ENCODE assay signal across 8 cellular contexts in genomic region chr22:20022231-20023069, GRCh38. TPM values are rescaled to one million over a fixed set of nuclear protein-coding genes. Genes with fewer than 3 reads are reported as not detected.
DNase-seq lines count a peak whose midpoint lies in the region; ATAC-seq and TF ChIP-seq lines count a peak whose summit lies in the region.

No MANE protein-coding gene starts in this region.

- peak; percentile 3 for ATAC-seq in Right ventricle myocardium superior (ENCODE audit: poor library complexity)
- ATAC-seq in HG03139 (IDR thresholded peaks at IDR 0.05; ENCODE audit: unreplicated experiment): no peak

- H3K9me3 ChIP-seq in breast epithelium (no peaks in the 10 kb centered on the region), vagina (no peaks in the 10 kb centered on the region)

- H3K36me3 Mint-ChIP-seq in mesothelial cell of epicardium: peaks cover 3% of the 10 kb centered on the region

- H3K9me3 Mint-ChIP-seq in mesothelial cell of epicardium: no peaks in the 10 kb centered on the region

- intact Hi-C loops in Right ventricle myocardium superior (cut with DNase I) (no loop called here), cardiac septum (cut with DNase I) (loop anchor here (5.0 kb wide), 1 partner anchor 95 kb away; the partner anchor contains the start of genes RANBP1 and TRMT2A), breast epithelium (cut with DNase I; ENCODE audit: low total_unique reads) (no loop called here), vagina (cut with DNase I) (loop anchor here (5.0 kb wide), 1 partner anchor 55 kb away; no protein-coding TSS in a partner anchor)

- TF ChIP-seq POLR2A in breast epithelium (IDR thresholded peaks at IDR 0.05): no peak
- TF ChIP-seq POLR2A in vagina (IDR thresholded peaks at IDR 0.05): no peak

- peak overlapping the region; percentile 82 for H3K4me3 Mint-ChIP-seq in mesothelial cell of epicardium

- no peak for DNase-seq in Right ventricle myocardium superior
- DNase-seq in cardiac septum (ENCODE audit: low spot score): no peak
- no peak for DNase-seq in breast epithelium (ENCODE audit: low spot score in 2 of 2)
- no peak for DNase-seq in mesothelial cell of epicardium (ENCODE audit: low spot score in 2 of 2, unreplicated experiment in 2 of 2)
- DNase-seq in vagina (ENCODE audit: extremely low spot score in 2 of 2): no peak
- DNase-seq in OCI-M2 (lab: John Stamatoyannopoulos, UW; ENCODE audit: unreplicated experiment): no peak
- no peak for DNase-seq in NCI-H187 treated with DMSO at 0.1 percent for 48 hours (lab: John Stamatoyannopoulos, UW)

- H3K27me3 ChIP-seq in breast epithelium: no peaks in the 10 kb centered on the region
- H3K27me3 ChIP-seq in vagina: no peaks in the 10 kb centered on the region

- TF ChIP-seq CTCF in breast epithelium (IDR thresholded peaks at IDR 0.05): no peak
- TF ChIP-seq CTCF in mesothelial cell of epicardium (IDR thresholded peaks at IDR 0.05; ENCODE audit: unreplicated experiment): no peak
- TF ChIP-seq CTCF in vagina (IDR thresholded peaks at IDR 0.05): no peak

- H3K36me3 ChIP-seq in breast epithelium (no peaks in the 10 kb centered on the region), vagina (no peaks in the 10 kb centered on the region)

- peaks cover 9% of the 10 kb centered on the region for H3K4me1 Mint-ChIP-seq in mesothelial cell of epicardium

- peak overlapping the region; percentile 85 to 94 (median 88) for H3K4me3 ChIP-seq in breast epithelium
- H3K4me3 ChIP-seq in vagina: peak overlapping the region; percentile 85 to 94

- H3K4me1 ChIP-seq in breast epithelium: peaks cover 7 to 12% of the 10 kb centered on the region in 2 donors
- H3K4me1 ChIP-seq in vagina: peaks cover 25% of the 10 kb centered on the region

- H3K27ac Mint-ChIP-seq in mesothelial cell of epicardium: no peak overlapping the region

- H3K27ac ChIP-seq in breast epithelium (peak overlapping the region; percentile 83 to 88), vagina (peak overlapping the region; percentile 47)

- peaks cover 31% of the 10 kb centered on the region for H3K27me3 Mint-ChIP-seq in mesothelial cell of epicardium (ENCODE audit: low read depth)

RNA-seq across cellular contexts. Expression of gene TANGO2, which starts 1.5 kb away (rescaled TPM):
- total RNA-seq in Right ventricle myocardium superior (62.3 TPM), cardiac septum (84.5 TPM), breast epithelium (10 to 100 TPM; 25.9 to 55.4 (median 33.4) TPM), mesothelial cell of epicardium (13.4 to 17.5 TPM (median 15.6 TPM) in 3 replicates), vagina (21.4 TPM)

RNA-seq across cellular contexts. Expression of gene ARVCF, which starts 5.8 kb away (rescaled TPM):
- total RNA-seq in Right ventricle myocardium superior: 31.4 TPM
- 46.8 TPM for total RNA-seq in cardiac septum
- 10 to 100 TPM; 13.0 to 51.2 (median 44.2) TPM for total RNA-seq in breast epithelium
- 38.4 to 43.8 TPM (median 41.2 TPM) in 3 replicates for total RNA-seq in mesothelial cell of epicardium
- total RNA-seq in vagina: 10.8 TPM

RNA-seq across cellular contexts. Expression of gene DGCR8, which starts 57.6 kb away (rescaled TPM):
- 15.4 TPM for total RNA-seq in Right ventricle myocardium superior
- total RNA-seq in cardiac septum: 19.1 TPM
- total RNA-seq in breast epithelium: 10 to 100 TPM; 18.4 to 34.7 (median 29.0) TPM
- 69.4 to 72.3 TPM (median 71.5 TPM) in 3 replicates for total RNA-seq in mesothelial cell of epicardium
- total RNA-seq in vagina: 27.3 TPM

Comparison
In these comparisons a context has a peak if more than half of its experiments do, and no peak if none do; other contexts are left out.
1. intact Hi-C loops: an anchor here in cardiac septum (5.0 kb wide) and vagina (5.0 kb wide); none called in Right ventricle myocardium superior and breast epithelium.